In the genomic region with DNA sequence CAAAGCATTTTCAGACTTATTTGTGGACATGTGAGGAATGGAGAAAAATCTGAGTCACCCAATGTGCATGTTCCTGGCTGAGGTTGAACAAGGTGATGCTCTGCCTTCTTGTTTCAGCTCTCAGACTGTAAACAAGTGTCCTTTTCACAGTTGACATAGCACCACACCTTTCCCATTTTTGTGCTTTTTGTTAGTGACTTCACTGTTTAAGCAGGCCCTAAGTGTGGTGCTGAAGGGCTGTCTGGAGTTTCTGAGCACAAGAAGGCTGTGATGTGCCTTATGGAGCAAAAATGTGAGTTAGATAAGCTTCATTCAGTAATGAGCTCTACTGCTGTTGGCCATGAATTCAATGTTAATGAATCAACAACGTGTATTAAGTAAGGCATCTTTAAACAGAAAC, we compare ENCODE assay signal across 20 cellular contexts. TPM values are rescaled to one million over a fixed set of nuclear protein-coding genes. Genes with fewer than 3 reads are reported as not detected.
A peak's percentile ranks its signal among the peaks of the same experiment; 100 is the strongest.
DNase-seq lines count a peak whose midpoint lies in the region; ATAC-seq and TF ChIP-seq lines count a peak whose summit lies in the region.
"Had no signal": no experiment of that assay in that cellular context is flagged by ENCODE, and none has a peak within 500 bp of the region (broad histone marks: within the 10 kb centered on the region; RNA-seq: fewer than 3 reads in every experiment).

No MANE protein-coding gene starts in this region.

- H3K4me1 ChIP-seq in SK-N-SH (ENCODE audit: control insufficient read depth in 1 of 2, insufficient read depth in 2 of 2, low read depth in 1 of 2, low read length in 1 of 2) (peaks cover 0 to 13% of the 10 kb centered on the region in 2 experiments; a peak in 2 of 4 replicates), foreskin keratinocyte (peaks cover 8% of the 10 kb centered on the region)

- no peaks in the 10 kb centered on the region for H3K27me3 ChIP-seq in SK-N-SH (ENCODE audit: insufficient read depth)
- H3K27me3 ChIP-seq in foreskin keratinocyte, result no peaks in the 10 kb centered on the region
- H3K27me3 ChIP-seq: brain microvascular endothelial cell, ovary, upper lobe of left lung had no signal

- DNase-seq in EH (ENCODE audit: low read depth) (peak; percentile 68), SK-N-SH (no peak), foreskin keratinocyte (peak; percentile 40 to 58), renal cortical epithelial cell (ENCODE audit: low read depth) (peak; percentile 84), G401 (ENCODE audit: low spot score) (no peak), HUDEP-2 (lab: John Stamatoyannopoulos, UW; ENCODE audit: unreplicated experiment in 76 of 76) (no peak)
- DNase-seq in activated CD4-positive, alpha-beta T cell treated with anti-CD3 and anti-CD28 coated beads for 48 hours, result no peak
- DNase-seq in stimulated activated CD4-positive, alpha-beta T cell treated with anti-CD3 and anti-CD28 coated beads, Interleukin-4, amount 100 ng/mL, for 1 hour, result no peak
- DNase-seq: brain microvascular endothelial cell; CD4-positive, alpha-beta T cell; DMS153; KBM-7; NCI-H187 treated with DMSO at 0.1 percent for 48 hours; NCI-H446; ovary; RPMI8226; upper lobe of left lung had no signal

- H3K36me3 ChIP-seq in SK-N-SH (replicated peaks in 1 of 2; ENCODE audit: control insufficient read depth in 1 of 2, insufficient read depth in 2 of 2, low read length in 1 of 2), result no peaks in the 10 kb centered on the region
- H3K36me3 ChIP-seq: brain microvascular endothelial cell, ovary, upper lobe of left lung had no signal

- 72% methylated on average over 1 of the region's 1 CpG for WGBS in SK-N-SH (ENCODE audit: low lambda C conversion rate)

- H3K27ac ChIP-seq in SK-N-SH (ENCODE audit: low read depth in 2 of 2, low read length in 1 of 2), result peak overlapping the region in 1 of 2 experiments; percentile 53; a peak in 1 of 4 replicates
- H3K27ac ChIP-seq in foreskin keratinocyte, result no peak overlapping the region
- H3K27ac ChIP-seq: brain microvascular endothelial cell, ovary had no signal

- no peaks in the 10 kb centered on the region for H3F3A ChIP-seq in SK-N-SH (replicated peaks; ENCODE audit: insufficient read depth)

- H3K9me3 ChIP-seq in SK-N-SH, result no peaks in the 10 kb centered on the region
- H3K9me3 ChIP-seq: ovary, upper lobe of left lung had no signal

- ATAC-seq in foreskin keratinocyte, result peak; percentile 76
- ATAC-seq: activated CD4-positive, CD25-positive, alpha-beta regulatory T cell treated with anti-CD3 and anti-CD28 coated beads, Interleukin-2, amount 50 U/mL, for 24 hours; sciatic nerve had no signal

- H3K79me2 ChIP-seq in SK-N-SH (ENCODE audit: insufficient read depth), result no peaks in the 10 kb centered on the region

- TF ChIP-seq RAD21 in SK-N-SH (IDR thresholded peaks at IDR 0.05; ENCODE audit: low read length), result no peak

- in situ Hi-C loops in G401 (cut with HindIII; ENCODE audit: low sequenced_read_pairs), result no loop called here

- no peaks in the 10 kb centered on the region for H4K20me1 ChIP-seq in SK-N-SH (ENCODE audit: insufficient read depth)

- H3K9ac ChIP-seq in SK-N-SH, result no peak overlapping the region

- no peaks in the 10 kb centered on the region for H3K9me2 ChIP-seq in SK-N-SH

- no peak for TF ChIP-seq EP300 in SK-N-SH (IDR thresholded peaks at IDR 0.05; ENCODE audit: borderline replicate concordance in 1 of 2, low read depth in 1 of 2, low read length in 1 of 2)

- no peak overlapping the region for H3K4me2 ChIP-seq in SK-N-SH

- 0 out of 2 replicates have a peak overlapping the region, but pooled peaks have one; percentile 8 for H2AFZ ChIP-seq in SK-N-SH (ENCODE audit: low read depth)

- CTCF ChIA-PET in SK-N-SH (lab: Yijun Ruan, JAX), result interaction anchor here (0.6 to 1.4 kb wide), 2 partner anchors 8 to 1141 kb away, joined by 3 read pairs; no protein-coding TSS in a partner anchor

- POLR2A ChIA-PET in SK-N-SH (lab: Yijun Ruan, JAX), result no interaction called here

- TF ChIP-seq CTCF in SK-N-SH (IDR thresholded peaks at IDR 0.05) (no peak), foreskin keratinocyte (conservative IDR thresholded peaks at IDR 0.05) (peak; percentile 33)

- no peak overlapping the region for H3K4me3 ChIP-seq in SK-N-SH (ENCODE audit: low read depth in 2 of 2, low read length in 1 of 2)
- H3K4me3 ChIP-seq: ovary, upper lobe of left lung had no signal

TF ChIP-seq in SK-N-SH, 30 proteins besides CTCF, POLR2A, EP300 and RAD21:
- no peak for TF ChIP-seq MXI1 (IDR thresholded peaks at IDR 0.05; ENCODE audit: low read depth, low read length)
- no peak for TF ChIP-seq NFIC (IDR thresholded peaks at IDR 0.05; ENCODE audit: borderline replicate concordance)
- no peak for TF ChIP-seq EZH2phosphoT487 (IDR thresholded peaks at IDR 0.05; ENCODE audit: borderline replicate concordance, low read depth)
- TF ChIP-seq, protein P1, sequence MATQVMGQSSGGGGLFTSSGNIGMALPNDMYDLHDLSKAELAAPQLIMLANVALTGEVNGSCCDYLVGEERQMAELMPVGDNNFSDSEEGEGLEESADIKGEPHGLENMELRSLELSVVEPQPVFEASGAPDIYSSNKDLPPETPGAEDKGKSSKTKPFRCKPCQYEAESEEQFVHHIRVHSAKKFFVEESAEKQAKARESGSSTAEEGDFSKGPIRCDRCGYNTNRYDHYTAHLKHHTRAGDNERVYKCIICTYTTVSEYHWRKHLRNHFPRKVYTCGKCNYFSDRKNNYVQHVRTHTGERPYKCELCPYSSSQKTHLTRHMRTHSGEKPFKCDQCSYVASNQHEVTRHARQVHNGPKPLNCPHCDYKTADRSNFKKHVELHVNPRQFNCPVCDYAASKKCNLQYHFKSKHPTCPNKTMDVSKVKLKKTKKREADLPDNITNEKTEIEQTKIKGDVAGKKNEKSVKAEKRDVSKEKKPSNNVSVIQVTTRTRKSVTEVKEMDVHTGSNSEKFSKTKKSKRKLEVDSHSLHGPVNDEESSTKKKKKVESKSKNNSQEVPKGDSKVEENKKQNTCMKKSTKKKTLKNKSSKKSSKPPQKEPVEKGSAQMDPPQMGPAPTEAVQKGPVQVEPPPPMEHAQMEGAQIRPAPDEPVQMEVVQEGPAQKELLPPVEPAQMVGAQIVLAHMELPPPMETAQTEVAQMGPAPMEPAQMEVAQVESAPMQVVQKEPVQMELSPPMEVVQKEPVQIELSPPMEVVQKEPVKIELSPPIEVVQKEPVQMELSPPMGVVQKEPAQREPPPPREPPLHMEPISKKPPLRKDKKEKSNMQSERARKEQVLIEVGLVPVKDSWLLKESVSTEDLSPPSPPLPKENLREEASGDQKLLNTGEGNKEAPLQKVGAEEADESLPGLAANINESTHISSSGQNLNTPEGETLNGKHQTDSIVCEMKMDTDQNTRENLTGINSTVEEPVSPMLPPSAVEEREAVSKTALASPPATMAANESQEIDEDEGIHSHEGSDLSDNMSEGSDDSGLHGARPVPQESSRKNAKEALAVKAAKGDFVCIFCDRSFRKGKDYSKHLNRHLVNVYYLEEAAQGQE (IDR thresholded peaks at IDR 0.05; ENCODE audit: low read depth, low read length), result no peak
- TF ChIP-seq JUND (IDR thresholded peaks at IDR 0.05), result no peak
- no peak for TF ChIP-seq GATA2 (CRISPR knock-in tag; IDR thresholded peaks at IDR 0.05)
- TF ChIP-seq, protein P2, sequence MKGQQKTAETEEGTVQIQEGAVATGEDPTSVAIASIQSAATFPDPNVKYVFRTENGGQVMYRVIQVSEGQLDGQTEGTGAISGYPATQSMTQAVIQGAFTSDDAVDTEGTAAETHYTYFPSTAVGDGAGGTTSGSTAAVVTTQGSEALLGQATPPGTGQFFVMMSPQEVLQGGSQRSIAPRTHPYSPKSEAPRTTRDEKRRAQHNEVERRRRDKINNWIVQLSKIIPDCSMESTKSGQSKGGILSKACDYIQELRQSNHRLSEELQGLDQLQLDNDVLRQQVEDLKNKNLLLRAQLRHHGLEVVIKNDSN (IDR thresholded peaks at IDR 0.05; ENCODE audit: borderline replicate concordance, low read depth), result no peak
- TF ChIP-seq CHD2 (IDR thresholded peaks at IDR 0.05; ENCODE audit: low read length, partially characterized antibody), result no peak
- TF ChIP-seq YY1 (IDR thresholded peaks at IDR 0.05; ENCODE audit: low read depth), result no peak
- TF ChIP-seq, protein P3, sequence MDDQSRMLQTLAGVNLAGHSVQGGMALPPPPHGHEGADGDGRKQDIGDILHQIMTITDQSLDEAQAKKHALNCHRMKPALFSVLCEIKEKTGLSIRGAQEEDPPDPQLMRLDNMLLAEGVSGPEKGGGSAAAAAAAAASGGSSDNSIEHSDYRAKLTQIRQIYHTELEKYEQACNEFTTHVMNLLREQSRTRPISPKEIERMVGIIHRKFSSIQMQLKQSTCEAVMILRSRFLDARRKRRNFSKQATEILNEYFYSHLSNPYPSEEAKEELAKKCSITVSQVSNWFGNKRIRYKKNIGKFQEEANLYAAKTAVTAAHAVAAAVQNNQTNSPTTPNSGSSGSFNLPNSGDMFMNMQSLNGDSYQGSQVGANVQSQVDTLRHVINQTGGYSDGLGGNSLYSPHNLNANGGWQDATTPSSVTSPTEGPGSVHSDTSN (IDR thresholded peaks at IDR 0.05), result no peak
- TF ChIP-seq, protein P4, sequence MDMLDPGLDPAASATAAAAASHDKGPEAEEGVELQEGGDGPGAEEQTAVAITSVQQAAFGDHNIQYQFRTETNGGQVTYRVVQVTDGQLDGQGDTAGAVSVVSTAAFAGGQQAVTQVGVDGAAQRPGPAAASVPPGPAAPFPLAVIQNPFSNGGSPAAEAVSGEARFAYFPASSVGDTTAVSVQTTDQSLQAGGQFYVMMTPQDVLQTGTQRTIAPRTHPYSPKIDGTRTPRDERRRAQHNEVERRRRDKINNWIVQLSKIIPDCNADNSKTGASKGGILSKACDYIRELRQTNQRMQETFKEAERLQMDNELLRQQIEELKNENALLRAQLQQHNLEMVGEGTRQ (IDR thresholded peaks at IDR 0.05; ENCODE audit: borderline replicate concordance, low read depth, low read length), result no peak
- TF ChIP-seq TAF1 (IDR thresholded peaks at IDR 0.05; ENCODE audit: borderline replicate concordance, low read depth, low read length), result no peak
- TF ChIP-seq SIN3A (IDR thresholded peaks at IDR 0.05; ENCODE audit: borderline replicate concordance, low read depth, low read length), result no peak

RNA-seq across cellular contexts. Expression of a gene that starts 20.4 kb away (rescaled TPM):
- polyA plus RNA-seq in SK-N-SH (2012; rRNA removed), result 5.1 and 8.4 TPM in 2 replicates
- polyA plus RNA-seq in SK-N-SH (2012; cell fraction: cytosol; rRNA removed), result 10.0 and 10.1 TPM in 2 replicates
- 6.8 and 10.8 TPM in 2 replicates for polyA plus RNA-seq in SK-N-SH (2012; cell fraction: nucleus; rRNA removed)
- 2.0 and 2.7 TPM in 2 replicates for total RNA-seq in foreskin keratinocyte
- 0.62 and 0.68 TPM in 2 replicates for polyA plus RNA-seq in foreskin keratinocyte
- 0.69 and 52.6 TPM in 2 replicates for total RNA-seq in renal cortical epithelial cell
- not detected in 2 replicates for total RNA-seq in G401 (2014; rRNA removed; shearing (Covaris generic))
- total RNA-seq: activated T-helper 1 cell treated with anti-CD3 and anti-CD28 coated beads, Interleukin-12 subunit alpha, Interleukin-12 subunit beta, Interleukin-2, Interleukin-4 antibody, amounts not matched to agents 30 ng/mL and 10 ng/mL and 1 ng/mL, durations not matched to agents 14 hours and 24 hours and 36 hours; CD4-positive, alpha-beta T cell had no signal

Comparison
In these comparisons a context has a peak if more than half of its experiments do, and no peak if none do; other contexts are left out.
1. DNase-seq: peak in EH (single experiment), foreskin keratinocyte (2 of 2) and renal cortical epithelial cell (single experiment); none in SK-N-SH (single experiment), G401 (single experiment), HUDEP-2 (0 of 76), activated CD4-positive, alpha-beta T cell treated with anti-CD3 and anti-CD28 coated beads for 48 hours (single experiment) and stimulated activated CD4-positive, alpha-beta T cell treated with anti-CD3 and anti-CD28 coated beads, Interleukin-4, amount 100 ng/mL, for 1 hour (single experiment).